ENCODE assay signal across 8 cellular contexts in the genomic region with DNA sequence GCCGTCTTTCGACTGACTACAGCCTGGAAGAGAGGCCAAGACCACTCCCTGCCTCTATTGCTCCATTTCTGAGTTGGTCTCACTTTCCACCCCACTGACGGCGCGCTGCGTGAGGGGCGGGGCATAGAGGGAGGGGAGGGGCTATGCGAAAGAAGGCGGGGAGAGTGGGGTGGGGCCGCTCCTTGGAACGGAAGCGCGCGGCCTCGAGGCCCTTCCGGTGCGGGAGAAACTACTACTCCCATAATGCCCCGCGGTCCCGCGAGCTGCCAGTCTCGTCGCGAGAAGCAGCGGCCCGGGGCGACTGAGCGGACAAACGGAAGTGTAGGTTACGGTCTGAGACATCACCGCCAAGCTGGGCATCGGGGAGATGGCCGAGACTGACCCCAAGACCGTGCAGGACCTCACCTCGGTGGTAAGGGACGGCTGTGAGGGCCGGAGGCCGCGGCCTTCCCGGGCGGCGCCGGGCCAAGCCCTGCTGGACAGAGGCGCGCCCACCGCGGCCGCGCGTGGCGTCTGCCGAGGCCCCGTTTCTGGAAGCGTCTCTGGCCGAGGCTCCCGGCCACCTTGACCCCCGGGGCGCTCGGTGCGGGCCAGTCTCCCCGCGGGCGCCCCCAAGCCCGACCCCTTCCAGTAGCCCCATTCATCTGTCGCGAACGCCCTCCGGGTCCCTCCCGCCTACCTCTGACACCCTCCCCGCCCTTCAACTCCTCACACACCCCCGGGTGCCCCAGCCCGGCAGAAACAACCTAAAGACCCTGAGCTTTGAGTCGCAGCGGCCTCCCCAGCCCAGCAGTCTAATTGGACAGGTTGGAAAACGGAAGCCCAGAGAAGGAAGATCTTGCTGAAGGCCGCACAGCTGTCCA. TPM values are rescaled to one million over a fixed set of nuclear protein-coding genes. Genes with fewer than 3 reads are reported as not detected.
DNase-seq lines count a peak whose midpoint lies in the region; ATAC-seq and TF ChIP-seq lines count a peak whose summit lies in the region.

Gene HSBP1 (plus strand): TSS at position 269 of the 863 bp plus-strand sequence. CDS start 99 bp downstream, at position 368.

- H3K27ac ChIP-seq in osteoblast (ENCODE audit: low read depth, low read length): peak within 1 kb of the TSS; percentile 54
- peak within 1 kb of the TSS; percentile 53 to 69 for H3K27ac ChIP-seq in thoracic aorta

- peaks cover 5% of the 10 kb centered on the region for H3K27me3 Mint-ChIP-seq in glutamatergic neuron (ENCODE audit: unreplicated experiment)

- peaks cover 6% of the 10 kb centered on the region for H3K4me1 Mint-ChIP-seq in glutamatergic neuron (ENCODE audit: low read depth, unreplicated experiment)

- no peaks in the 10 kb centered on the region for H3K9me3 ChIP-seq in osteoblast (ENCODE audit: low read depth, low read length)
- H3K9me3 ChIP-seq in thoracic aorta: no peaks in the 10 kb centered on the region

- peak; percentile 91 for ATAC-seq in HG02588 (IDR thresholded peaks at IDR 0.05; ENCODE audit: unreplicated experiment)
- peak; percentile 97 to 98 for ATAC-seq in activated naive CD4-positive, alpha-beta T cell treated with anti-CD3 and anti-CD28 coated beads, Interleukin-2, amount 50 U/mL, for 72 hours
- peak; percentile 93 for ATAC-seq in thoracic aorta (ENCODE audit: insufficient number of reproducible peaks, low FRiP score, low read depth)

- peaks cover 0 to 10% of the 10 kb centered on the region in 2 donors for H3K9me3 Mint-ChIP-seq in activated naive CD4-positive, alpha-beta T cell treated with anti-CD3 and anti-CD28 coated beads, Interleukin-2, amount 50 U/mL, for 72 hours
- H3K9me3 Mint-ChIP-seq in glutamatergic neuron (ENCODE audit: unreplicated experiment): peaks cover 7% of the 10 kb centered on the region

- H2AFZ ChIP-seq in osteoblast (ENCODE audit: low read length): peak within 1 kb of the TSS; percentile 95

- peaks cover 15 to 16% of the 10 kb centered on the region in 2 donors for H3K36me3 Mint-ChIP-seq in activated naive CD4-positive, alpha-beta T cell treated with anti-CD3 and anti-CD28 coated beads, Interleukin-2, amount 50 U/mL, for 72 hours
- H3K36me3 Mint-ChIP-seq in glutamatergic neuron (ENCODE audit: unreplicated experiment): peaks cover 4% of the 10 kb centered on the region

- H4K20me1 ChIP-seq in osteoblast (ENCODE audit: insufficient read depth, low read length): peaks cover 13% of the 10 kb centered on the region

- H3K27me3 ChIP-seq in osteoblast (ENCODE audit: insufficient read depth, low read length): no peaks in the 10 kb centered on the region
- no peaks in the 10 kb centered on the region for H3K27me3 ChIP-seq in thoracic aorta (replicated peaks; ENCODE audit: insufficient read depth)

- DNase-seq in GM10266 (ENCODE audit: extremely low spot score) (peak; percentile 97), NCI-H1048 (lab: John Stamatoyannopoulos, UW) (peak; percentile 57), SKM-1 treated with dmso at 0.1 percent for 144 hours (lab: John Stamatoyannopoulos, UW; ENCODE audit: unreplicated experiment) (peak; percentile 83), glutamatergic neuron (peak; percentile 97), osteoblast (ENCODE audit: insufficient read length, low spot score, missing footprints) (peak; percentile 98), thoracic aorta (ENCODE audit: low spot score) (peak; percentile 79)
- DNase-seq in activated naive CD4-positive, alpha-beta T cell treated with anti-CD3 and anti-CD28 coated beads, Interleukin-2, amount 50 U/mL, for 72 hours (ENCODE audit: low spot score in 2 of 2): peak; percentile 91 to 94

- H3K4me1 ChIP-seq in osteoblast (ENCODE audit: insufficient read depth, low read length) (peaks cover 18% of the 10 kb centered on the region), thoracic aorta (ENCODE audit: control insufficient read depth in 1 of 2, low read depth in 2 of 2) (peaks cover 12 to 47% of the 10 kb centered on the region in 2 donors)

- H3K36me3 ChIP-seq in osteoblast (ENCODE audit: insufficient read depth, low read length) (peaks cover 21% of the 10 kb centered on the region), thoracic aorta (no peaks in the 10 kb centered on the region)

- H3K4me2 ChIP-seq in osteoblast (ENCODE audit: insufficient read depth, low read length): peak within 1 kb of the TSS; percentile 99

- H3K4me3 ChIP-seq in osteoblast (ENCODE audit: insufficient read depth, low read length): peak within 1 kb of the TSS; percentile 94
- H3K4me3 ChIP-seq in thoracic aorta: peak within 1 kb of the TSS; percentile 88

- peak within 1 kb of the TSS; percentile 98 for H3K4me3 Mint-ChIP-seq in glutamatergic neuron (ENCODE audit: unreplicated experiment)

- TF ChIP-seq CTCF in GM10266 (IDR thresholded peaks at IDR 0.05; ENCODE audit: control insufficient read depth, insufficient read depth, low read depth, missing control alignments): no peak
- TF ChIP-seq CTCF in glutamatergic neuron (IDR thresholded peaks at IDR 0.05; ENCODE audit: partially characterized antibody, unreplicated experiment): no peak
- TF ChIP-seq CTCF in osteoblast (IDR thresholded peaks at IDR 0.05; ENCODE audit: extremely low read depth, low read depth, low read length): no peak
- no peak for TF ChIP-seq CTCF in thoracic aorta (IDR thresholded peaks at IDR 0.05)

- peak within 1 kb of the TSS; percentile 93 to 98 for H3K27ac Mint-ChIP-seq in activated naive CD4-positive, alpha-beta T cell treated with anti-CD3 and anti-CD28 coated beads, Interleukin-2, amount 50 U/mL, for 72 hours
- H3K27ac Mint-ChIP-seq in glutamatergic neuron (ENCODE audit: unreplicated experiment): peak within 1 kb of the TSS; percentile 90

- peaks cover 45% of the 10 kb centered on the region for H3K79me2 ChIP-seq in osteoblast (ENCODE audit: insufficient read depth, low read length)

RNA-seq across cellular contexts. Expression of gene HSBP1, which starts in this region (rescaled TPM):
- total RNA-seq in activated naive CD4-positive, alpha-beta T cell treated with anti-CD3 and anti-CD28 coated beads, Interleukin-2, amount 50 U/mL, for 72 hours: 10 to 100 TPM; 64.5 to 73.3 TPM
- total RNA-seq in glutamatergic neuron (ENCODE audit: unreplicated experiment) (218 TPM), osteoblast (18.8 and 25.0 TPM in 2 replicates), thoracic aorta (10 to 100 TPM; 11.0 to 15.0 TPM)

Comparison
In these comparisons a context has a peak if more than half of its experiments do, and no peak if none do; other contexts are left out.
1. Peak in every context shown above with its lines: DNase-seq, ATAC-seq, H3K4me3 ChIP-seq and H3K27ac ChIP-seq.